ENCODE assay signal across 19 cellular contexts in genomic region chr1:83606416-83606955, GRCh38.
DNase-seq lines count a peak whose midpoint lies in the region; ATAC-seq and TF ChIP-seq lines count a peak whose summit lies in the region.
"Had no signal": no experiment of that assay in that cellular context is flagged by ENCODE, and none has a peak within 500 bp of the region (broad histone marks: within the 10 kb centered on the region; RNA-seq: fewer than 3 reads in every experiment).

No MANE protein-coding gene starts in this region.

- H3K4me2 ChIP-seq in PC-9, result no peak overlapping the region
- H3K4me2 ChIP-seq: A549, GM23338 had no signal

- no peaks in the 10 kb centered on the region for H3K79me2 ChIP-seq in PC-9 (ENCODE audit: low read depth)

- H3K9me2 ChIP-seq in PC-9 (ENCODE audit: insufficient read depth), result no peaks in the 10 kb centered on the region; the same call in 1 of the 2 replicates

- POLR2A ChIA-PET in PC-9 (lab: Charles Lee; ENCODE audit: unreplicated experiment), result no interaction called here
- POLR2A ChIA-PET in CD8-positive, alpha-beta memory T cell (lab: Charles Lee), result no interaction called here

- H3K4me3 Mint-ChIP-seq in HFFc6, result no peak overlapping the region
- no peak overlapping the region for H3K4me3 Mint-ChIP-seq in CD8-positive, alpha-beta memory T cell
- H3K4me3 Mint-ChIP-seq: CD4-positive, alpha-beta memory T cell; GM23338; H9 had no signal

- H3K4me1 ChIP-seq in PC-9 (replicated peaks; ENCODE audit: insufficient read depth), result no peaks in the 10 kb centered on the region
- H3K4me1 ChIP-seq in CD8-positive, alpha-beta memory T cell (ENCODE audit: insufficient read depth, low read length), result no peaks in the 10 kb centered on the region
- H3K4me1 ChIP-seq: A549, Caco-2 had no signal

- 0 out of 2 replicates have a peak overlapping the region, but pooled peaks have one; percentile 9 for H2AFZ ChIP-seq in PC-9
- H2AFZ ChIP-seq: GM23338 had no signal

- no TSS peak for BruUV-seq in PC-9 (replicated peaks; lab: Mats Ljungman, UMichigan)

- H3F3A ChIP-seq in PC-9 (ENCODE audit: insufficient read depth, low read depth), result no peaks in the 10 kb centered on the region

- CTCF ChIA-PET in PC-9 (lab: Charles Lee), result no interaction called here
- CTCF ChIA-PET in CD8-positive, alpha-beta memory T cell (lab: Charles Lee), result no interaction called here

- H3K27me3 ChIP-seq in PC-9 (ENCODE audit: insufficient read depth, low read depth), result no peaks in the 10 kb centered on the region
- H3K27me3 ChIP-seq in CD8-positive, alpha-beta memory T cell (ENCODE audit: insufficient read depth, low read length, poor library complexity, severe bottlenecking), result no peaks in the 10 kb centered on the region

- H3K9me3 ChIP-seq in PC-9 (ENCODE audit: insufficient read depth, low read depth), result 0 out of 2 replicates have a peak, but pooled peaks cover 4% of the 10 kb centered on the region
- no peaks in the 10 kb centered on the region for H3K9me3 ChIP-seq in CD8-positive, alpha-beta memory T cell (ENCODE audit: low read length)
- H3K9me3 ChIP-seq: A549, Caco-2 had no signal

- no peaks in the 10 kb centered on the region for H3K36me3 Mint-ChIP-seq in HFFc6 (ENCODE audit: low read depth)
- peaks cover 0 to 2% (median 0%) of the 10 kb centered on the region in 3 donors for H3K36me3 Mint-ChIP-seq in CD8-positive, alpha-beta memory T cell
- H3K36me3 Mint-ChIP-seq: CD4-positive, alpha-beta memory T cell had no signal

- ATAC-seq in GM21723 (IDR thresholded peaks at IDR 0.05; ENCODE audit: unreplicated experiment), result no peak
- ATAC-seq: A549, GM23338, HCT116 had no signal

- no peaks in the 10 kb centered on the region for H3K36me3 ChIP-seq in PC-9 (ENCODE audit: low read depth)
- H3K36me3 ChIP-seq in CD8-positive, alpha-beta memory T cell (ENCODE audit: insufficient read depth, low read length), result no peaks in the 10 kb centered on the region

- H3K4me1 Mint-ChIP-seq in HFFc6 (ENCODE audit: low read depth), result no peaks in the 10 kb centered on the region
- no peaks in the 10 kb centered on the region for H3K4me1 Mint-ChIP-seq in CD8-positive, alpha-beta memory T cell
- H3K4me1 Mint-ChIP-seq: CD4-positive, alpha-beta memory T cell; GM23338; H9 had no signal

- H4K20me1 ChIP-seq in PC-9 (ENCODE audit: insufficient read depth), result no peaks in the 10 kb centered on the region

- H3K27ac ChIP-seq in PC-9, result no peak overlapping the region
- no peak overlapping the region for H3K27ac ChIP-seq in CD8-positive, alpha-beta memory T cell (ENCODE audit: low read depth, low read length)
- H3K27ac ChIP-seq: A549 had no signal

- peaks cover 34% of the 10 kb centered on the region for H3K9me3 Mint-ChIP-seq in HFFc6
- H3K9me3 Mint-ChIP-seq in CD8-positive, alpha-beta memory T cell, result peaks cover 0 to 9% (median 4%) of the 10 kb centered on the region in 5 donors

- H3K27ac Mint-ChIP-seq in HFFc6, result no peak overlapping the region
- H3K27ac Mint-ChIP-seq in CD8-positive, alpha-beta memory T cell, result no peak overlapping the region
- H3K27ac Mint-ChIP-seq: CD4-positive, alpha-beta memory T cell; GM23338; H9 had no signal

- intact Hi-C loops in PC-9 (cut with micrococcal nuclease; ENCODE audit: unreplicated experiment), result no loop called here

- H3K27me3 Mint-ChIP-seq in HFFc6 (ENCODE audit: insufficient read depth), result no peaks in the 10 kb centered on the region; the same call in 1 of the 2 replicates
- no peaks in the 10 kb centered on the region for H3K27me3 Mint-ChIP-seq in CD8-positive, alpha-beta memory T cell
- H3K27me3 Mint-ChIP-seq: CD4-positive, alpha-beta memory T cell had no signal

- DNase-seq in PC-9 (no peak), medulla oblongata (ENCODE audit: extremely low spot score) (peak; percentile 43), pons (ENCODE audit: low spot score) (peak; percentile 72), HFFc6 (no peak), NCI-H2171 (lab: John Stamatoyannopoulos, UW) (no peak)
- no peak for DNase-seq in CD8-positive, alpha-beta memory T cell
- DNase-seq: 8988T; ACHN; AML-193; C1 segment of cervical spinal cord; Caco-2; CD4-positive, alpha-beta memory T cell; DMS153; DND-41; H9 had no signal

- H3K4me3 ChIP-seq in PC-9, result no peak overlapping the region
- H3K4me3 ChIP-seq in CD8-positive, alpha-beta memory T cell (ENCODE audit: low read length), result no peak overlapping the region
- H3K4me3 ChIP-seq: A549, GM23338 had no signal

- TF ChIP-seq CTCF in PC-9 (conservative IDR thresholded peaks at IDR 0.05) (no peak), HFFc6 (IDR thresholded peaks at IDR 0.05) (no peak)

Comparison
In these comparisons a context has a peak if more than half of its experiments do, and no peak if none do; other contexts are left out.
1. DNase-seq: peak in medulla oblongata (single experiment) and pons (single experiment); none in PC-9 (0 of 2), HFFc6 (single experiment), NCI-H2171 (single experiment) and CD8-positive, alpha-beta memory T cell (0 of 5).